8 cellular contexts compared by ENCODE assay signal in the genomic region with DNA sequence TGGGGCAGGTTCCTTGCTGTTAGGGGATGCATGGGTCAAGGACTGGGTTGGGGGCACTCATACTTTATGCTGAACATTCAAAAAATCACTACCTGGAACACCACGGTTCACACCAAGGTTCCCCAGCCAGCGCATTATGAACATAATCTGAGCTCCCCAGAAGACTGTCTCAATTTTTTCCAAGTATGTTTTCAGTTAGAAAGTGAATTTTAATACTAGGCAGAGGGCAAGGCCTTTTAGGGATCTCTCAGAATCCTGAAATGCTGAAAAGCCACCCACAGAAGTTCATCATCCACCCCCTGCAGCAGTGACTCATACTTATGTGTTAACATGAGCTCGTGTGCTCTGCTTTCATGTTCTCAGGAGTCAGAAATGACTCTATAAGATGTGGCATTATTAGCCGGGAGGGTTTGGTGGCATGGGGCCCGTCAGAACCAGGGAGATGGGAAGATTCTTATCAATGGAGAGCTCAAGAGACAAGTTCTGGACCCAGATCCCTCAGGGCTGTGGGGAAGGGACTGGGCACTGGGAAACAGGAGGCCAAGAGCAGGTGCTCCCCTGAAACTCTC.
DNase-seq lines count a peak whose midpoint lies in the region; ATAC-seq and TF ChIP-seq lines count a peak whose summit lies in the region.

No MANE protein-coding gene starts in this region.

- no peak overlapping the region for H3K4me3 Mint-ChIP-seq in activated naive CD8-positive, alpha-beta T cell treated with anti-CD3 and anti-CD28 coated beads, Interleukin-2, amount 10 ng/mL, durations not matched to agents 7 days and 5 days
- no peak overlapping the region for H3K4me3 Mint-ChIP-seq in osteocyte (ENCODE audit: unreplicated experiment)

- H3K4me1 ChIP-seq in DND-41 (ENCODE audit: insufficient read depth, low read length), result peaks cover 19% of the 10 kb centered on the region

- H3K4me1 Mint-ChIP-seq in activated naive CD8-positive, alpha-beta T cell treated with anti-CD3 and anti-CD28 coated beads, Interleukin-2, amount 10 ng/mL, durations not matched to agents 7 days and 5 days, result peaks cover 31% of the 10 kb centered on the region
- peaks cover 18% of the 10 kb centered on the region for H3K4me1 Mint-ChIP-seq in osteocyte (ENCODE audit: unreplicated experiment)

- POLR2A ChIA-PET in activated naive CD8-positive, alpha-beta T cell treated with anti-CD3 and anti-CD28 coated beads, Interleukin-2, amount 10 ng/mL, durations not matched to agents 7 days and 5 days (lab: Charles Lee), result no interaction called here

- H3K27me3 ChIP-seq in DND-41 (ENCODE audit: insufficient read depth, low read length, poor library complexity), result no peaks in the 10 kb centered on the region

- no peak for TF ChIP-seq POLR2A in NB4 (IDR thresholded peaks at IDR 0.05; ENCODE audit: extremely low read depth, insufficient read length)

- H3K4me3 ChIP-seq in DND-41 (ENCODE audit: low read depth in 1 of 2, low read length in 2 of 2) (no peak overlapping the region), NB4 (ENCODE audit: low read depth, low read length) (no peak overlapping the region)

- TF ChIP-seq CTCF in DND-41 (IDR thresholded peaks at IDR 0.05; ENCODE audit: borderline replicate concordance, extremely low read depth, low read length, poor library complexity, severe bottlenecking), result no peak
- no peak for TF ChIP-seq CTCF in NB4 (IDR thresholded peaks at IDR 0.05; ENCODE audit: low read depth, low read length)
- no peak for TF ChIP-seq CTCF in osteocyte (IDR thresholded peaks at IDR 0.05)

- H3K36me3 ChIP-seq in DND-41 (ENCODE audit: insufficient read depth, low read length), result no peaks in the 10 kb centered on the region

- no peak for DNase-seq in DND-41
- peak; percentile 6 for DNase-seq in NB4 (ENCODE audit: low read depth)
- DNase-seq in activated naive CD8-positive, alpha-beta T cell treated with anti-CD3 and anti-CD28 coated beads, Interleukin-2, amount 10 ng/mL, durations not matched to agents 7 days and 5 days, result no peak
- no peak for DNase-seq in osteocyte (ENCODE audit: extremely low spot score, unreplicated experiment)
- no peak for DNase-seq in NCI-H2107 (lab: John Stamatoyannopoulos, UW)
- DNase-seq in NOMO-1 treated with DMSO at 0.1 percent for 48 hours (lab: John Stamatoyannopoulos, UW; ENCODE audit: unreplicated experiment), result no peak
- DNase-seq in NAMALWA (ENCODE audit: low spot score), result no peak

- no peaks in the 10 kb centered on the region for H3K36me3 Mint-ChIP-seq in activated naive CD8-positive, alpha-beta T cell treated with anti-CD3 and anti-CD28 coated beads, Interleukin-2, amount 10 ng/mL, durations not matched to agents 7 days and 5 days
- no peaks in the 10 kb centered on the region for H3K36me3 Mint-ChIP-seq in osteocyte (ENCODE audit: unreplicated experiment)

- peak overlapping the region; percentile 49 for H3K27ac Mint-ChIP-seq in activated naive CD8-positive, alpha-beta T cell treated with anti-CD3 and anti-CD28 coated beads, Interleukin-2, amount 10 ng/mL, durations not matched to agents 7 days and 5 days
- peak overlapping the region; percentile 61 for H3K27ac Mint-ChIP-seq in osteocyte (ENCODE audit: unreplicated experiment)

- H3K9me3 ChIP-seq in DND-41 (ENCODE audit: insufficient read depth, low read length, severe bottlenecking), result peaks cover 3% of the 10 kb centered on the region

- ATAC-seq in DND-41 (ENCODE audit: insufficient read depth, low read depth) (peak; percentile 28; the same call in 1 of the 3 replicates), GM18867 (IDR thresholded peaks at IDR 0.05; ENCODE audit: unreplicated experiment) (no peak)
- ATAC-seq in activated naive CD8-positive, alpha-beta T cell treated with anti-CD3 and anti-CD28 coated beads, Interleukin-2, amount 10 ng/mL, durations not matched to agents 7 days and 5 days (ENCODE audit: low read depth), result peak; percentile 36

- no peaks in the 10 kb centered on the region for H3K27me3 Mint-ChIP-seq in activated naive CD8-positive, alpha-beta T cell treated with anti-CD3 and anti-CD28 coated beads, Interleukin-2, amount 10 ng/mL, durations not matched to agents 7 days and 5 days
- no peaks in the 10 kb centered on the region for H3K27me3 Mint-ChIP-seq in osteocyte (ENCODE audit: unreplicated experiment)

- H3K4me2 ChIP-seq in DND-41 (ENCODE audit: insufficient read depth, low read length), result no peak overlapping the region

- no peak overlapping the region for H2AFZ ChIP-seq in DND-41 (ENCODE audit: low read depth, low read length)

- H3K9ac ChIP-seq in DND-41 (ENCODE audit: low read depth, low read length), result no peak overlapping the region

- no peak overlapping the region for H3K27ac ChIP-seq in DND-41 (ENCODE audit: low read length)

- H4K20me1 ChIP-seq in DND-41 (ENCODE audit: insufficient read depth, low read length), result no peaks in the 10 kb centered on the region

- no peaks in the 10 kb centered on the region for H3K9me3 Mint-ChIP-seq in activated naive CD8-positive, alpha-beta T cell treated with anti-CD3 and anti-CD28 coated beads, Interleukin-2, amount 10 ng/mL, durations not matched to agents 7 days and 5 days
- H3K9me3 Mint-ChIP-seq in osteocyte (ENCODE audit: unreplicated experiment), result no peaks in the 10 kb centered on the region

- no peaks in the 10 kb centered on the region for H3K79me2 ChIP-seq in DND-41 (ENCODE audit: insufficient read depth, low read length)
